In the genomic region with DNA sequence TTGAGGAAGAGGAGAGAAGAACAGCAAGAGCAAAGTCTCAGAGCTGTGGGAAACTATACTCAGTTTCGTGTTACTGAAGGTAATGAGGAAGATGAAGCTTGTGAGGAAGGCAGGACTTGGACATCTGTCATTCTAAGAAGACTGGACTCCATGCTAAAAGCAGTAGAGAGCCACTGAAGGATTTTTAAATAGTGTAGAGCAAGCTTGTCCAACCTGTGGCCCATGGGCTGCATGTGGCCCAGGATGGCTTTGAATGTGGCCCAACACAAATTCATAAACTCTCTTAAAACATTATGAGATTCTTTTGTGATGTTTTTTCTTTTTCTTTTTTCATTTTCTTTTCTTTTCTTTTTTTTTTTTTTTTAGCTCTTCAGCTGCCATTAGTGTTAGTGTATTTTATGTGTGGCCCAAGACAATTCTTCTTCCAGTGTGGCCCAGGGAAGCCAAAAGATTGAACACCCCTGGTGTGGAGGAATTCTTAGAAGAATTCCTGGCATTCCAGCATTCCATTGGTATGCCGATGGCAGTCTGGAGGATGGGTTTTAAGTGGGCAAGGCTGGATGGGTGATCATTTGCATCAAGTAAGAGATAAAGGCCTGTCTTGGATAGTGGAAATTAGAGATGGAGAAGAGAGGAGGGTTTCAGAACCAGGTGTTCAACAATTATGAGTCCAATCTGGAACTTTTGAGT, we compare ENCODE assay signal across 1 cellular context.
TF ChIP-seq lines count a peak whose summit lies in the region.

No MANE protein-coding gene starts in this region.

TF ChIP-seq in GM23338, 12 proteins besides CTCF, POLR2A, EP300 and RAD21 (continued from another document):
- TF ChIP-seq, protein P1, sequence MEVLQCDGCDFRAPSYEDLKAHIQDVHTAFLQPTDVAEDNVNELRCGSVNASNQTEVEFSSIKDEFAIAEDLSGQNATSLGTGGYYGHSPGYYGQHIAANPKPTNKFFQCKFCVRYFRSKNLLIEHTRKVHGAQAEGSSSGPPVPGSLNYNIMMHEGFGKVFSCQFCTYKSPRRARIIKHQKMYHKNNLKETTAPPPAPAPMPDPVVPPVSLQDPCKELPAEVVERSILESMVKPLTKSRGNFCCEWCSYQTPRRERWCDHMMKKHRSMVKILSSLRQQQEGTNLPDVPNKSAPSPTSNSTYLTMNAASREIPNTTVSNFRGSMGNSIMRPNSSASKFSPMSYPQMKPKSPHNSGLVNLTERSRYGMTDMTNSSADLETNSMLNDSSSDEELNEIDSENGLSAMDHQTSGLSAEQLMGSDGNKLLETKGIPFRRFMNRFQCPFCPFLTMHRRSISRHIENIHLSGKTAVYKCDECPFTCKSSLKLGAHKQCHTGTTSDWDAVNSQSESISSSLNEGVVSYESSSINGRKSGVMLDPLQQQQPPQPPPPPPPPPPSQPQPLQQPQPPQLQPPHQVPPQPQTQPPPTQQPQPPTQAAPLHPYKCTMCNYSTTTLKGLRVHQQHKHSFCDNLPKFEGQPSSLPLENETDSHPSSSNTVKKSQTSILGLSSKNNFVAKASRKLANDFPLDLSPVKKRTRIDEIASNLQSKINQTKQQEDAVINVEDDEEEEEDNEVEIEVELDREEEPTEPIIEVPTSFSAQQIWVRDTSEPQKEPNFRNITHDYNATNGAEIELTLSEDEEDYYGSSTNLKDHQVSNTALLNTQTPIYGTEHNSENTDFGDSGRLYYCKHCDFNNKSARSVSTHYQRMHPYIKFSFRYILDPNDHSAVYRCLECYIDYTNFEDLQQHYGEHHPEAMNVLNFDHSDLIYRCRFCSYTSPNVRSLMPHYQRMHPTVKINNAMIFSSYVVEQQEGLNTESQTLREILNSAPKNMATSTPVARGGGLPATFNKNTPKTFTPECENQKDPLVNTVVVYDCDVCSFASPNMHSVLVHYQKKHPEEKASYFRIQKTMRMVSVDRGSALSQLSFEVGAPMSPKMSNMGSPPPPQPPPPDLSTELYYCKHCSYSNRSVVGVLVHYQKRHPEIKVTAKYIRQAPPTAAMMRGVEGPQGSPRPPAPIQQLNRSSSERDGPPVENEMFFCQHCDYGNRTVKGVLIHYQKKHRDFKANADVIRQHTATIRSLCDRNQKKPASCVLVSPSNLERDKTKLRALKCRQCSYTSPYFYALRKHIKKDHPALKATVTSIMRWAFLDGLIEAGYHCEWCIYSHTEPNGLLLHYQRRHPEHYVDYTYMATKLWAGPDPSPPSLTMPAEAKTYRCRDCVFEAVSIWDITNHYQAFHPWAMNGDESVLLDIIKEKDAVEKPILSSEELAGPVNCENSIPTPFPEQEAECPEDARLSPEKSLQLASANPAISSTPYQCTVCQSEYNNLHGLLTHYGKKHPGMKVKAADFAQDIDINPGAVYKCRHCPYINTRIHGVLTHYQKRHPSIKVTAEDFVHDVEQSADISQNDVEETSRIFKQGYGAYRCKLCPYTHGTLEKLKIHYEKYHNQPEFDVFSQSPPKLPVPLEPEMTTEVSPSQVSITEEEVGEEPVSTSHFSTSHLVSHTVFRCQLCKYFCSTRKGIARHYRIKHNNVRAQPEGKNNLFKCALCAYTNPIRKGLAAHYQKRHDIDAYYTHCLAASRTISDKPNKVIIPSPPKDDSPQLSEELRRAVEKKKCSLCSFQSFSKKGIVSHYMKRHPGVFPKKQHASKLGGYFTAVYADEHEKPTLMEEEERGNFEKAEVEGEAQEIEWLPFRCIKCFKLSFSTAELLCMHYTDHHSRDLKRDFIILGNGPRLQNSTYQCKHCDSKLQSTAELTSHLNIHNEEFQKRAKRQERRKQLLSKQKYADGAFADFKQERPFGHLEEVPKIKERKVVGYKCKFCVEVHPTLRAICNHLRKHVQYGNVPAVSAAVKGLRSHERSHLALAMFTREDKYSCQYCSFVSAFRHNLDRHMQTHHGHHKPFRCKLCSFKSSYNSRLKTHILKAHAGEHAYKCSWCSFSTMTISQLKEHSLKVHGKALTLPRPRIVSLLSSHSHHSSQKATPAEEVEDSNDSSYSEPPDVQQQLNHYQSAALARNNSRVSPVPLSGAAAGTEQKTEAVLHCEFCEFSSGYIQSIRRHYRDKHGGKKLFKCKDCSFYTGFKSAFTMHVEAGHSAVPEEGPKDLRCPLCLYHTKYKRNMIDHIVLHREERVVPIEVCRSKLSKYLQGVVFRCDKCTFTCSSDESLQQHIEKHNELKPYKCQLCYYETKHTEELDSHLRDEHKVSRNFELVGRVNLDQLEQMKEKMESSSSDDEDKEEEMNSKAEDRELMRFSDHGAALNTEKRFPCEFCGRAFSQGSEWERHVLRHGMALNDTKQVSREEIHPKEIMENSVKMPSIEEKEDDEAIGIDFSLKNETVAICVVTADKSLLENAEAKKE (CRISPR knock-in tag; IDR thresholded peaks at IDR 0.05), result peak; percentile 92
- no peak for TF ChIP-seq ETS1 (IDR thresholded peaks at IDR 0.05)
- peak; percentile 71 for TF ChIP-seq NANOG (IDR thresholded peaks at IDR 0.05; ENCODE audit: borderline replicate concordance)
- no peak for TF ChIP-seq STAT1 (IDR thresholded peaks at IDR 0.05; ENCODE audit: unreplicated experiment)
- no peak for TF ChIP-seq JUNB (IDR thresholded peaks at IDR 0.05; ENCODE audit: unreplicated experiment)
- TF ChIP-seq ZNF114 (CRISPR knock-in tag; IDR thresholded peaks at IDR 0.05), result 0 out of 2 replicates have a peak, but pooled peaks have one; percentile 63
- no peak for TF ChIP-seq EZH2 (IDR thresholded peaks at IDR 0.05; ENCODE audit: low read depth, unreplicated experiment)
- TF ChIP-seq POLR2AphosphoS5 (IDR thresholded peaks at IDR 0.05; ENCODE audit: low read depth), result no peak
- peak; percentile 24; the same call in 1 of the 2 replicates for TF ChIP-seq CREB1 (CRISPR knock-in tag; IDR thresholded peaks at IDR 0.05; ENCODE audit: low read depth)
- TF ChIP-seq EZH2phosphoT487 (IDR thresholded peaks at IDR 0.05; ENCODE audit: unreplicated experiment), result no peak
- TF ChIP-seq ZNF331 (CRISPR knock-in tag; IDR thresholded peaks at IDR 0.05; ENCODE audit: low read depth), result no peak; the same call in 1 of the 2 replicates
